In genomic region chr11:58578635-58579191, GRCh38 we compare ENCODE assay signal across 8 cellular contexts. TPM values are rescaled to one million over a fixed set of nuclear protein-coding genes. Genes with fewer than 3 reads are reported as not detected.
DNase-seq lines count a peak whose midpoint lies in the region; ATAC-seq, FAIRE-seq and TF ChIP-seq lines count a peak whose summit lies in the region.

A gene with protein sequence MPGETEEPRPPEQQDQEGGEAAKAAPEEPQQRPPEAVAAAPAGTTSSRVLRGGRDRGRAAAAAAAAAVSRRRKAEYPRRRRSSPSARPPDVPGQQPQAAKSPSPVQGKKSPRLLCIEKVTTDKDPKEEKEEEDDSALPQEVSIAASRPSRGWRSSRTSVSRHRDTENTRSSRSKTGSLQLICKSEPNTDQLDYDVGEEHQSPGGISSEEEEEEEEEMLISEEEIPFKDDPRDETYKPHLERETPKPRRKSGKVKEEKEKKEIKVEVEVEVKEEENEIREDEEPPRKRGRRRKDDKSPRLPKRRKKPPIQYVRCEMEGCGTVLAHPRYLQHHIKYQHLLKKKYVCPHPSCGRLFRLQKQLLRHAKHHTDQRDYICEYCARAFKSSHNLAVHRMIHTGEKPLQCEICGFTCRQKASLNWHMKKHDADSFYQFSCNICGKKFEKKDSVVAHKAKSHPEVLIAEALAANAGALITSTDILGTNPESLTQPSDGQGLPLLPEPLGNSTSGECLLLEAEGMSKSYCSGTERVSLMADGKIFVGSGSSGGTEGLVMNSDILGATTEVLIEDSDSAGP (plus strand): TSS chr11:58579063. CDS start chr11:58579282, 219 bp downstream.

- peaks cover 4% of the 10 kb centered on the region; the same call in 1 of the 2 replicates for H3K36me3 ChIP-seq in MM.1S (replicated peaks; ENCODE audit: insufficient read depth, low read length)

- peak within 1 kb of the TSS; percentile 99 for H3K9ac ChIP-seq in MM.1S (ENCODE audit: low read length)

- DNase-seq in Daoy (ENCODE audit: low read depth) (peak; percentile 98), H54 (ENCODE audit: insufficient read length, low spot score) (peak; percentile 50), MM.1S (peak; percentile 97), SHP77 treated with DMSO at 0.1 percent for 48 hours (lab: John Stamatoyannopoulos, UW) (peak; percentile 69), fibroblast of pulmonary artery (ENCODE audit: low read depth) (peak; percentile 98), natural killer cell (peak; percentile 88)
- peak; percentile 95 for DNase-seq in activated effector memory CD4-positive, alpha-beta T cell treated with Interleukin-2 at 50 U/mL for 16 hours
- peak; percentile 94 to 99 (median 97) for DNase-seq in stimulated activated naive CD4-positive, alpha-beta T cell (lab: John Stamatoyannopoulos, UW)

- peaks cover 50% of the 10 kb centered on the region for H3F3A ChIP-seq in MM.1S (ENCODE audit: insufficient read depth, low read length)

- peak within 1 kb of the TSS; percentile 91 for H3K4me3 Mint-ChIP-seq in natural killer cell

- H3K4me1 Mint-ChIP-seq in natural killer cell: peaks cover 84 to 88% of the 10 kb centered on the region in 2 donors

- H3K9me3 ChIP-seq in MM.1S (replicated peaks; ENCODE audit: insufficient read depth, low read length): no peaks in the 10 kb centered on the region

- peaks cover 0 to 3% of the 10 kb centered on the region in 2 donors for H3K27me3 Mint-ChIP-seq in natural killer cell (ENCODE audit: low read depth in 2 of 2)

- peak within 1 kb of the TSS; percentile 91 for H3K4me3 ChIP-seq in MM.1S (ENCODE audit: low read length)
- H3K4me3 ChIP-seq in fibroblast of pulmonary artery (replicated peaks; ENCODE audit: low read depth, low read length): peak within 1 kb of the TSS; percentile 96

- H3K36me3 Mint-ChIP-seq in natural killer cell: no peaks in the 10 kb centered on the region

- no peaks in the 10 kb centered on the region for H3K27me3 ChIP-seq in MM.1S (replicated peaks; ENCODE audit: insufficient read depth, low read length)

- 0 out of 2 replicates have a peak, but pooled peaks cover 9% of the 10 kb centered on the region for H4K20me1 ChIP-seq in MM.1S (ENCODE audit: insufficient read depth, low read length)

- peak; percentile 59 to 82 (median 67) for ATAC-seq in natural killer cell

- peak within 1 kb of the TSS; percentile 97 for H3K27ac ChIP-seq in MM.1S (ENCODE audit: low read length)

- H3K79me2 ChIP-seq in MM.1S (ENCODE audit: low read length): peaks cover 77% of the 10 kb centered on the region

- H3K9me3 Mint-ChIP-seq in natural killer cell: no peaks in the 10 kb centered on the region

- H3K4me2 ChIP-seq in MM.1S (ENCODE audit: low read depth, low read length): peak within 1 kb of the TSS; percentile 91

- TF ChIP-seq POLR2A in H54 (IDR thresholded peaks at IDR 0.05; ENCODE audit: low read depth, low read length): peak; percentile 59; the same call in 1 of the 2 replicates

- H3K27ac Mint-ChIP-seq in natural killer cell: peak within 1 kb of the TSS; percentile 99 to 100

- H3K4me1 ChIP-seq in MM.1S (ENCODE audit: low read length): peaks cover 27% of the 10 kb centered on the region

- no peaks in the 10 kb centered on the region for H3K9me2 ChIP-seq in MM.1S (replicated peaks; ENCODE audit: insufficient read depth, low read length)

- FAIRE-seq in H54 (lab: Jason Lieb, UNC): no peak

- intact Hi-C loops in natural killer cell (cut with micrococcal nuclease): loop anchor here (1.0 to 10.0 kb wide), 9 partner anchors 10 to 1048 kb away; partner anchors contain the start of genes FAM111A, MED19, SELENOH and TIMM10

- TF ChIP-seq CTCF in MM.1S (IDR thresholded peaks at IDR 0.05; ENCODE audit: low read length) (no peak), fibroblast of pulmonary artery (IDR thresholded peaks at IDR 0.05; ENCODE audit: low read length, missing control alignments) (no peak), natural killer cell (IDR thresholded peaks at IDR 0.05) (no peak)

- peak within 1 kb of the TSS; percentile 22; the same call in 1 of the 2 replicates for H2AFZ ChIP-seq in MM.1S (ENCODE audit: low read length)

RNA-seq across cellular contexts. Expression of the gene that starts here (rescaled TPM):
- 44.6 and 50.5 TPM in 2 replicates for total RNA-seq in Daoy (2014; rRNA removed; shearing (Covaris generic))
- total RNA-seq in natural killer cell: 10 to 100 TPM; 54.8 to 61.8 (median 57.8) TPM

Comparison
In these comparisons a context has a peak if more than half of its experiments do, and no peak if none do; other contexts are left out.
1. Peak in every context shown above with its lines: DNase-seq, ATAC-seq, H3K4me3 ChIP-seq and H3K27ac ChIP-seq.